In genomic region chr3:48991851-48992545, GRCh38 we compare ENCODE assay signal across 10 cellular contexts. TPM values are rescaled to one million over a fixed set of nuclear protein-coding genes. Genes with fewer than 3 reads are reported as not detected.
A peak's percentile ranks its signal among the peaks of the same experiment; 100 is the strongest.
DNase-seq lines count a peak whose midpoint lies in the region; ATAC-seq and TF ChIP-seq lines count a peak whose summit lies in the region.
"Had no signal": no experiment of that assay in that cellular context is flagged by ENCODE, and none has a peak within 500 bp of the region (broad histone marks: within the 10 kb centered on the region; RNA-seq: fewer than 3 reads in every experiment).

No MANE protein-coding gene starts in this region.

- no peak for TF ChIP-seq EP300 in upper lobe of left lung (IDR thresholded peaks at IDR 0.05)

- no peaks in the 10 kb centered on the region for H3K27me3 ChIP-seq in mesendoderm (ENCODE audit: insufficient read depth, low read length, poor library complexity)
- no peaks in the 10 kb centered on the region for H3K27me3 ChIP-seq in upper lobe of left lung

- H3K9ac ChIP-seq in mesendoderm (ENCODE audit: low read length): no peak overlapping the region

- no peak overlapping the region for H4K5ac ChIP-seq in mesendoderm (ENCODE audit: low read length)

- TF ChIP-seq POLR2A in upper lobe of left lung (IDR thresholded peaks at IDR 0.05): no peak

- TF ChIP-seq CTCF in upper lobe of left lung (IDR thresholded peaks at IDR 0.05): no peak

- no peak overlapping the region for H3K4me2 ChIP-seq in mesendoderm (ENCODE audit: low read length)

- peaks cover 3% of the 10 kb centered on the region for H3K4me1 ChIP-seq in mesendoderm (ENCODE audit: control insufficient read depth, low read depth, low read length)
- peaks cover 23 to 33% (median 27%) of the 10 kb centered on the region in 4 donors for H3K4me1 ChIP-seq in upper lobe of left lung

- no peak overlapping the region for H3K18ac ChIP-seq in mesendoderm (ENCODE audit: low read length)

- H3K4me3 ChIP-seq in mesendoderm (ENCODE audit: low read length) (no peak overlapping the region), upper lobe of left lung (peak overlapping the region in 2 of 4 donors; percentile 73 to 94)

- H2BK5ac ChIP-seq in mesendoderm (ENCODE audit: low read length): no peak overlapping the region

- ATAC-seq in activated naive CD8-positive, alpha-beta T cell treated with anti-CD3 and anti-CD28 coated beads, Interleukin-2, amount 10 ng/mL, durations not matched to agents 7 days and 5 days (ENCODE audit: low read depth): no peak
- ATAC-seq in upper lobe of left lung (ENCODE audit: low FRiP score in 2 of 2) (no peak), GM21360 (IDR thresholded peaks at IDR 0.05; ENCODE audit: unreplicated experiment) (no peak)

- DNase-seq in activated naive CD4-positive, alpha-beta T cell (lab: John Stamatoyannopoulos, UW): no peak
- no peak for DNase-seq in activated naive CD8-positive, alpha-beta T cell treated with anti-CD3 and anti-CD28 coated beads, Interleukin-2, amount 10 ng/mL, durations not matched to agents 7 days and 5 days
- DNase-seq in mesendoderm: no peak
- DNase-seq in upper lobe of left lung: no peak
- DNase-seq in NCI-H2081 (lab: John Stamatoyannopoulos, UW): no peak
- DNase-seq in NCI-H2107 (lab: John Stamatoyannopoulos, UW): no peak
- DNase-seq: NCI-H2227 treated with DMSO at 0.1 percent for 48 hours had no signal

- no peaks in the 10 kb centered on the region for H3K36me3 ChIP-seq in mesendoderm (ENCODE audit: control insufficient read depth, insufficient read depth, low read length)
- H3K36me3 ChIP-seq in upper lobe of left lung: peaks cover 0 to 9% (median 5%) of the 10 kb centered on the region in 4 donors

- H3K4me3 Mint-ChIP-seq in activated naive CD4-positive, alpha-beta T cell treated with anti-CD3 and anti-CD28 coated beads, Interleukin-2, amount 50 U/mL, for 24 hours: peak overlapping the region; percentile 95
- peak overlapping the region; percentile 85 for H3K4me3 Mint-ChIP-seq in activated naive CD8-positive, alpha-beta T cell treated with anti-CD3 and anti-CD28 coated beads, Interleukin-2, amount 10 ng/mL, durations not matched to agents 7 days and 5 days

- H2BK120ac ChIP-seq in mesendoderm (ENCODE audit: low read depth, low read length): no peak overlapping the region

- no peak overlapping the region for H2BK15ac ChIP-seq in mesendoderm (replicated peaks; ENCODE audit: low read depth)

- no peak overlapping the region for H3K27ac Mint-ChIP-seq in activated naive CD4-positive, alpha-beta T cell treated with anti-CD3 and anti-CD28 coated beads, Interleukin-2, amount 50 U/mL, for 24 hours
- H3K27ac Mint-ChIP-seq in activated naive CD8-positive, alpha-beta T cell treated with anti-CD3 and anti-CD28 coated beads, Interleukin-2, amount 10 ng/mL, durations not matched to agents 7 days and 5 days: peak overlapping the region; percentile 7

- H3K79me1 ChIP-seq in mesendoderm (ENCODE audit: low read length): peaks cover 6% of the 10 kb centered on the region

- no peak overlapping the region for H3K4ac ChIP-seq in mesendoderm (ENCODE audit: low read depth, low read length)

- no peaks in the 10 kb centered on the region for H3K9me3 ChIP-seq in upper lobe of left lung

- H3K9me3 Mint-ChIP-seq in activated naive CD4-positive, alpha-beta T cell treated with anti-CD3 and anti-CD28 coated beads, Interleukin-2, amount 50 U/mL, for 24 hours: no peaks in the 10 kb centered on the region
- H3K9me3 Mint-ChIP-seq in activated naive CD8-positive, alpha-beta T cell treated with anti-CD3 and anti-CD28 coated beads, Interleukin-2, amount 10 ng/mL, durations not matched to agents 7 days and 5 days: no peaks in the 10 kb centered on the region
- H3K9me3 Mint-ChIP-seq: dendritic cell treated with granulocyte-macrophage colony-stimulating factor and Interleukin-4, amounts not matched to agents 40 ng/mL and 50 ng/mL, for 4 days had no signal

- H3K79me2 ChIP-seq in mesendoderm (ENCODE audit: control insufficient read depth, insufficient read depth, low read length): peaks cover 3% of the 10 kb centered on the region

- POLR2A ChIA-PET in activated naive CD8-positive, alpha-beta T cell treated with anti-CD3 and anti-CD28 coated beads, Interleukin-2, amount 10 ng/mL, durations not matched to agents 7 days and 5 days (lab: Charles Lee): interaction anchor here (0.7 to 5.9 kb wide), 9 partner anchors 15 to 420 kb away, joined by 3 to 129 read pairs (median 7); partner anchors contain the start of genes ARIH2, DALRD3, IMPDH2 and NDUFAF3

- H3K36me3 Mint-ChIP-seq in activated naive CD4-positive, alpha-beta T cell treated with anti-CD3 and anti-CD28 coated beads, Interleukin-2, amount 50 U/mL, for 24 hours: no peaks in the 10 kb centered on the region
- H3K36me3 Mint-ChIP-seq in activated naive CD8-positive, alpha-beta T cell treated with anti-CD3 and anti-CD28 coated beads, Interleukin-2, amount 10 ng/mL, durations not matched to agents 7 days and 5 days: peaks cover 6% of the 10 kb centered on the region

- no peaks in the 10 kb centered on the region for H3K27me3 Mint-ChIP-seq in activated naive CD4-positive, alpha-beta T cell treated with anti-CD3 and anti-CD28 coated beads, Interleukin-2, amount 50 U/mL, for 24 hours
- H3K27me3 Mint-ChIP-seq in activated naive CD8-positive, alpha-beta T cell treated with anti-CD3 and anti-CD28 coated beads, Interleukin-2, amount 10 ng/mL, durations not matched to agents 7 days and 5 days: no peaks in the 10 kb centered on the region
- H3K27me3 Mint-ChIP-seq: dendritic cell treated with granulocyte-macrophage colony-stimulating factor and Interleukin-4, amounts not matched to agents 40 ng/mL and 50 ng/mL, for 4 days had no signal

- no peak overlapping the region for H4K8ac ChIP-seq in mesendoderm (ENCODE audit: low read depth, low read length)

- no peak overlapping the region for H3K27ac ChIP-seq in mesendoderm (ENCODE audit: low read depth, low read length)
- H3K27ac ChIP-seq in upper lobe of left lung: peak overlapping the region; percentile 87 to 92 (median 90)

- H3K23ac ChIP-seq in mesendoderm (ENCODE audit: low read length): no peak overlapping the region

- no peak overlapping the region for H2AK5ac ChIP-seq in mesendoderm (ENCODE audit: low read length)

- H3K56ac ChIP-seq in mesendoderm (ENCODE audit: low read length): peak overlapping the region; percentile 92

- peaks cover 42% of the 10 kb centered on the region for H3K4me1 Mint-ChIP-seq in activated naive CD4-positive, alpha-beta T cell treated with anti-CD3 and anti-CD28 coated beads, Interleukin-2, amount 50 U/mL, for 24 hours
- H3K4me1 Mint-ChIP-seq in activated naive CD8-positive, alpha-beta T cell treated with anti-CD3 and anti-CD28 coated beads, Interleukin-2, amount 10 ng/mL, durations not matched to agents 7 days and 5 days: peaks cover 40% of the 10 kb centered on the region

- WGBS in mesendoderm (ENCODE audit: extremely low coverage, insufficient coverage, low lambda C conversion rate): no CpG with 5 or more reads among the region's 5 CpGs
- 71 to 77% methylated on average over 5 of the region's 5 CpGs for WGBS in upper lobe of left lung, 2 donors

RNA-seq across cellular contexts. Expression of gene P4HTM, which starts 2.0 kb away (rescaled TPM):
- total RNA-seq in activated naive CD8-positive, alpha-beta T cell treated with anti-CD3 and anti-CD28 coated beads, Interleukin-2, amount 10 ng/mL, durations not matched to agents 7 days and 5 days: 10 to 100 TPM; 57.4 to 57.7 TPM
- 6.9 TPM for polyA plus RNA-seq in mesendoderm (2013, experiment 1 of 2)
- 6.6 TPM for polyA plus RNA-seq in mesendoderm (2013, experiment 2 of 2)
- total RNA-seq in upper lobe of left lung: 100 to 1,000 TPM in 1 of 6 donors, 10 to 100 TPM in 5; 44.2 to 184 (median 69.9) TPM

RNA-seq across cellular contexts. Expression of gene WDR6, which starts 15.2 kb away (rescaled TPM):
- 100 to 1,000 TPM; 185 to 207 TPM for total RNA-seq in activated naive CD8-positive, alpha-beta T cell treated with anti-CD3 and anti-CD28 coated beads, Interleukin-2, amount 10 ng/mL, durations not matched to agents 7 days and 5 days
- 73.5 TPM for polyA plus RNA-seq in mesendoderm (2013, experiment 1 of 2)
- polyA plus RNA-seq in mesendoderm (2013, experiment 2 of 2): 74.2 TPM
- total RNA-seq in upper lobe of left lung: 100 to 1,000 TPM; 100 to 279 (median 123) TPM

RNA-seq across cellular contexts. Expression of gene DALRD3, which starts 26.4 kb away (rescaled TPM):
- 10 to 100 TPM; 27.9 to 29.9 TPM for total RNA-seq in activated naive CD8-positive, alpha-beta T cell treated with anti-CD3 and anti-CD28 coated beads, Interleukin-2, amount 10 ng/mL, durations not matched to agents 7 days and 5 days
- polyA plus RNA-seq in mesendoderm (2013, experiment 1 of 2): 24.5 TPM
- polyA plus RNA-seq in mesendoderm (2013, experiment 2 of 2): 25.7 TPM
- total RNA-seq in upper lobe of left lung: 10 to 100 TPM; 28.5 to 67.1 (median 35.7) TPM

RNA-seq across cellular contexts. Expression of gene NDUFAF3, which starts 29.9 kb away (rescaled TPM):
- 10 to 100 TPM; 78.9 to 82.4 TPM for total RNA-seq in activated naive CD8-positive, alpha-beta T cell treated with anti-CD3 and anti-CD28 coated beads, Interleukin-2, amount 10 ng/mL, durations not matched to agents 7 days and 5 days
- 35.6 TPM for polyA plus RNA-seq in mesendoderm (2013, experiment 1 of 2)
- polyA plus RNA-seq in mesendoderm (2013, experiment 2 of 2): 35.4 TPM
- 100 to 1,000 TPM in 3 of 6 donors, 10 to 100 TPM in 3; 75.4 to 166 (median 101) TPM for total RNA-seq in upper lobe of left lung

RNA-seq across cellular contexts. Expression of gene IMPDH2, which starts 37.2 kb away (rescaled TPM):
- total RNA-seq in activated naive CD8-positive, alpha-beta T cell treated with anti-CD3 and anti-CD28 coated beads, Interleukin-2, amount 10 ng/mL, durations not matched to agents 7 days and 5 days: 100 to 1,000 TPM; 145 to 146 TPM
- polyA plus RNA-seq in mesendoderm (2013, experiment 1 of 2): 301 TPM
- 302 TPM for polyA plus RNA-seq in mesendoderm (2013, experiment 2 of 2)
- total RNA-seq in upper lobe of left lung: 100 to 1,000 TPM in 3 of 6 donors, 10 to 100 TPM in 3; 67.1 to 142 (median 97.3) TPM
